In the genomic region with DNA sequence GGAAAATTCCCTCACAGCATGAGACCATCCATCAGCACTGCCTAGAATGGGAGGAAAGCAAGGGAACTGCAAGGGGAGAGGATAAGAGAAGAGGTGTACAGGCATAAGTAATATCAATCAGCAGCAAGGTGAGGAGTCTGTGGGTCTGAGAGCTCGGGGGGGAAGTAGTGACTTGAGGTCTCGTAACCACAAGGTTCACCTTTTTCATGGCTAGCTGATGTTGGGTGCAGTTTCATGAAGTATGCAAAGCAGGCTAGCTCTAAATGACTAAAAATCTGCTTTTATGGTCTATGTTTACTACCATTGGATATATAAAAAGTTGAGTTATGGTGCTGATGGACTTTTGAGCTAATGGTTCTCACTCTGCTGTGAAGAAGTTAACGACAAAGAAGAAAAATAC, we compare ENCODE assay signal across 20 cellular contexts. TPM values are rescaled to one million over a fixed set of nuclear protein-coding genes. Genes with fewer than 3 reads are reported as not detected.
DNase-seq lines count a peak whose midpoint lies in the region; ATAC-seq and TF ChIP-seq lines count a peak whose summit lies in the region.
"Had no signal": no experiment of that assay in that cellular context is flagged by ENCODE, and none has a peak within 500 bp of the region (broad histone marks: within the 10 kb centered on the region; RNA-seq: fewer than 3 reads in every experiment).

No MANE protein-coding gene starts in this region.

- H3K4me1 ChIP-seq in left lung, result no peaks in the 10 kb centered on the region
- H3K4me1 ChIP-seq: ascending aorta, HAP-1, prostate gland, suprapubic skin had no signal

- H3K36me3 ChIP-seq in left lung, result no peaks in the 10 kb centered on the region
- H3K36me3 ChIP-seq: ascending aorta, HAP-1, prostate gland, suprapubic skin had no signal

- ATAC-seq in GM18508 (IDR thresholded peaks at IDR 0.05; ENCODE audit: insufficient read depth, unreplicated experiment) (peak; percentile 94), GM19397 (IDR thresholded peaks at IDR 0.05; ENCODE audit: unreplicated experiment) (peak; percentile 71), HG02571 (IDR thresholded peaks at IDR 0.05; ENCODE audit: unreplicated experiment) (peak; percentile 83), HG03439 (IDR thresholded peaks at IDR 0.05; ENCODE audit: unreplicated experiment) (peak; percentile 95), left lung (no peak), omental fat pad (ENCODE audit: low FRiP score) (no peak)

- no peak overlapping the region for H3K4me3 ChIP-seq in left lung
- H3K4me3 ChIP-seq: ascending aorta, HAP-1, prostate gland, smooth muscle cell, suprapubic skin had no signal

- DNase-seq in left lung (no peak), NCI-H2196 treated with DMSO at 0.1 percent for 48 hours (lab: John Stamatoyannopoulos, UW; ENCODE audit: unreplicated experiment) (no peak), omental fat pad (ENCODE audit: low spot score) (no peak)
- no peak for DNase-seq in activated T-cell treated with anti-CD3 and anti-CD28 coated beads, Interleukin-2, amount 50 U/mL, for 1 hour
- DNase-seq: activated CD4-positive, CD25-positive, alpha-beta regulatory T cell treated with anti-CD3 and anti-CD28 coated beads, Interleukin-2, amount 50 U/mL, for 72 hours; CD4-positive, alpha-beta T cell; Karpas-422; NCI-H1105 treated with DMSO at 0.1 percent for 48 hours; NCI-H2171; NCI-H748 treated with DMSO at 0.1 percent for 48 hours had no signal

- H3K27me3 ChIP-seq in left lung, result no peaks in the 10 kb centered on the region
- H3K27me3 ChIP-seq: ascending aorta, suprapubic skin had no signal

- intact Hi-C loops in left lung (cut with DNase I), result no loop called here

- peaks cover 0 to 23% of the 10 kb centered on the region in 2 donors for H3K9me3 ChIP-seq in left lung
- H3K9me3 ChIP-seq: ascending aorta, HAP-1, prostate gland had no signal

- no peak overlapping the region for H3K27ac ChIP-seq in left lung
- H3K27ac ChIP-seq: ascending aorta, prostate gland, suprapubic skin had no signal

- no peak for TF ChIP-seq CTCF in left lung (IDR thresholded peaks at IDR 0.05)
- TF ChIP-seq CTCF in omental fat pad (IDR thresholded peaks at IDR 0.05), result no peak

RNA-seq across cellular contexts. Expression of a gene that starts 35.8 kb away (rescaled TPM):
- total RNA-seq in left lung (not detected), omental fat pad (not detected)
- total RNA-seq: ascending aorta; CD4-positive, alpha-beta T cell; prostate gland; SK-MEL-5; smooth muscle cell; suprapubic skin had no signal

RNA-seq across cellular contexts. Expression of a gene that starts 49.7 kb away (rescaled TPM):
- total RNA-seq in left lung (not detected), omental fat pad (not detected)
- total RNA-seq: ascending aorta; CD4-positive, alpha-beta T cell; prostate gland; SK-MEL-5; smooth muscle cell; suprapubic skin had no signal

Comparison
In these comparisons a context has a peak if more than half of its experiments do, and no peak if none do; other contexts are left out.
1. ATAC-seq: peak in GM18508 (single experiment), GM19397 (single experiment), HG02571 (single experiment) and HG03439 (single experiment); none in left lung (single experiment) and omental fat pad (single experiment).